In genomic region chr10:2836921-2837662, GRCh38 we compare ENCODE assay signal across 24 cellular contexts.
"Had no signal": no experiment of that assay in that cellular context is flagged by ENCODE, and none has a peak within 500 bp of the region (broad histone marks: within the 10 kb centered on the region; RNA-seq: fewer than 3 reads in every experiment).

No MANE protein-coding gene starts in this region.

- H3K27ac Mint-ChIP-seq: activated CD4-positive, alpha-beta memory T cell treated with anti-CD3 and anti-CD28 coated beads, Interleukin-2, amount 10 ng/mL, durations not matched to agents 7 days and 5 days; activated CD4-positive, alpha-beta T cell treated with anti-CD3 and anti-CD28 coated beads for 36 hours; activated naive CD8-positive, alpha-beta T cell treated with anti-CD3 and anti-CD28 coated beads, Interleukin-2, amount 10 ng/mL, durations not matched to agents 7 days and 5 days; activated T-cell treated with anti-CD3 and anti-CD28 coated beads, Interleukin-2, amount 50 U/mL, for 72 hours; T-cell had no signal

- H3K4me1 Mint-ChIP-seq: activated CD4-positive, alpha-beta memory T cell treated with anti-CD3 and anti-CD28 coated beads, Interleukin-2, amount 10 ng/mL, durations not matched to agents 7 days and 5 days; activated CD4-positive, alpha-beta T cell treated with anti-CD3 and anti-CD28 coated beads for 36 hours; activated naive CD8-positive, alpha-beta T cell treated with anti-CD3 and anti-CD28 coated beads, Interleukin-2, amount 10 ng/mL, durations not matched to agents 7 days and 5 days; T-cell had no signal

- H3K4me3 Mint-ChIP-seq: activated CD4-positive, alpha-beta memory T cell treated with anti-CD3 and anti-CD28 coated beads, Interleukin-2, amount 10 ng/mL, durations not matched to agents 7 days and 5 days; activated CD4-positive, alpha-beta T cell treated with anti-CD3 and anti-CD28 coated beads for 36 hours; activated naive CD8-positive, alpha-beta T cell treated with anti-CD3 and anti-CD28 coated beads, Interleukin-2, amount 10 ng/mL, durations not matched to agents 7 days and 5 days; activated T-cell treated with anti-CD3 and anti-CD28 coated beads, Interleukin-2, amount 50 U/mL, for 72 hours; T-cell had no signal

- H3K36me3 Mint-ChIP-seq: activated naive CD8-positive, alpha-beta T cell treated with anti-CD3 and anti-CD28 coated beads, Interleukin-2, amount 10 ng/mL, durations not matched to agents 7 days and 5 days; T-cell had no signal

- DNase-seq: activated CD4-positive, alpha-beta memory T cell treated with anti-CD3 and anti-CD28 coated beads, Interleukin-2, amount 10 ng/mL, durations not matched to agents 7 days and 5 days; activated CD4-positive, alpha-beta T cell treated with anti-CD3 and anti-CD28 coated beads for 36 hours; activated CD4-positive, alpha-beta T cell treated with anti-CD3 and anti-CD28 coated beads, Interleukin-2, amount 50 U/mL, for 1 hour; activated naive CD4-positive, alpha-beta T cell treated with anti-CD3 and anti-CD28 coated beads, Interleukin-2, amount 50 U/mL, for 16 hours; activated naive CD8-positive, alpha-beta T cell treated with anti-CD3 and anti-CD28 coated beads, Interleukin-2, amount 10 ng/mL, durations not matched to agents 7 days and 5 days; activated T-cell treated with anti-CD3 and anti-CD28 coated beads, Interleukin-2, amount 50 U/mL, for 72 hours; aorta; body of pancreas; central memory CD4-positive, alpha-beta T cell; KG1; NCI-H1092; NCI-H1417; NCI-H1930; NCI-H2171; NCI-H510A treated with DMSO at 0.1 percent for 48 hours; NCI-H69; PC-3; SHP77; T-cell; T-helper 2 cell; T1000 had no signal

- H3K4me1 ChIP-seq: body of pancreas had no signal

- ATAC-seq: activated CD4-positive, alpha-beta T cell treated with anti-CD3 and anti-CD28 coated beads for 36 hours; activated T-cell treated with anti-CD3 and anti-CD28 coated beads, Interleukin-2, amount 50 U/mL, for 72 hours; body of pancreas; PC-3; T-cell had no signal

- H3K9me3 Mint-ChIP-seq: activated CD4-positive, alpha-beta memory T cell treated with anti-CD3 and anti-CD28 coated beads, Interleukin-2, amount 10 ng/mL, durations not matched to agents 7 days and 5 days; activated naive CD8-positive, alpha-beta T cell treated with anti-CD3 and anti-CD28 coated beads, Interleukin-2, amount 10 ng/mL, durations not matched to agents 7 days and 5 days; activated T-cell treated with anti-CD3 and anti-CD28 coated beads, Interleukin-2, amount 50 U/mL, for 72 hours had no signal

- H3K4me3 ChIP-seq: body of pancreas had no signal

- H3K9me3 ChIP-seq: body of pancreas had no signal

- FAIRE-seq: bronchial epithelial cell, RCC 7860 had no signal

- H3K27me3 ChIP-seq: body of pancreas had no signal

- H3K27ac ChIP-seq: body of pancreas, VCaP had no signal
